Comparison of ENCODE assay signal across 1 cellular context in genomic region chr20:47357296-47358051, GRCh38.
TF ChIP-seq lines count a peak whose summit lies in the region.

No MANE protein-coding gene starts in this region.

TF ChIP-seq in A549, 52 proteins besides CTCF, POLR2A, EP300 and RAD21 (continued from another document):
- TF ChIP-seq CHD2 (IDR thresholded peaks at IDR 0.05; ENCODE audit: low read length, partially characterized antibody), result no peak
- peak; percentile 74 for TF ChIP-seq HEYL (CRISPR knock-in tag; IDR thresholded peaks at IDR 0.05)
- TF ChIP-seq ZC3H11A (IDR thresholded peaks at IDR 0.05), result no peak
- peak; percentile 17; the same call in 1 of the 3 replicates for TF ChIP-seq SMC3 (IDR thresholded peaks at IDR 0.05)
- no peak for TF ChIP-seq FOSL2 (IDR thresholded peaks at IDR 0.05)
- 0 out of 2 replicates have a peak, but pooled peaks have one; percentile 28 for TF ChIP-seq FOSL2 (CRISPR knock-in tag; IDR thresholded peaks at IDR 0.05)
- TF ChIP-seq, protein P1, sequence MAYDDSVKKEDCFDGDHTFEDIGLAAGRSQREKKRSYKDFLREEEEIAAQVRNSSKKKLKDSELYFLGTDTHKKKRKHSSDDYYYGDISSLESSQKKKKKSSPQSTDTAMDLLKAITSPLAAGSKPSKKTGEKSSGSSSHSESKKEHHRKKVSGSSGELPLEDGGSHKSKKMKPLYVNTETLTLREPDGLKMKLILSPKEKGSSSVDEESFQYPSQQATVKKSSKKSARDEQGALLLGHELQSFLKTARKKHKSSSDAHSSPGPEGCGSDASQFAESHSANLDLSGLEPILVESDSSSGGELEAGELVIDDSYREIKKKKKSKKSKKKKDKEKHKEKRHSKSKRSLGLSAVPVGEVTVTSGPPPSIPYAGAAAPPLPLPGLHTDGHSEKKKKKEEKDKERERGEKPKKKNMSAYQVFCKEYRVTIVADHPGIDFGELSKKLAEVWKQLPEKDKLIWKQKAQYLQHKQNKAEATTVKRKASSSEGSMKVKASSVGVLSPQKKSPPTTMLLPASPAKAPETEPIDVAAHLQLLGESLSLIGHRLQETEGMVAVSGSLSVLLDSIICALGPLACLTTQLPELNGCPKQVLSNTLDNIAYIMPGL (CRISPR knock-in tag; IDR thresholded peaks at IDR 0.05; ENCODE audit: borderline replicate concordance), result no peak
- peak; percentile 59; the same call in 1 of the 2 replicates for TF ChIP-seq FOXS1 (CRISPR knock-in tag; IDR thresholded peaks at IDR 0.05)
